ENCODE assay signal across 11 cellular contexts in the genomic region with DNA sequence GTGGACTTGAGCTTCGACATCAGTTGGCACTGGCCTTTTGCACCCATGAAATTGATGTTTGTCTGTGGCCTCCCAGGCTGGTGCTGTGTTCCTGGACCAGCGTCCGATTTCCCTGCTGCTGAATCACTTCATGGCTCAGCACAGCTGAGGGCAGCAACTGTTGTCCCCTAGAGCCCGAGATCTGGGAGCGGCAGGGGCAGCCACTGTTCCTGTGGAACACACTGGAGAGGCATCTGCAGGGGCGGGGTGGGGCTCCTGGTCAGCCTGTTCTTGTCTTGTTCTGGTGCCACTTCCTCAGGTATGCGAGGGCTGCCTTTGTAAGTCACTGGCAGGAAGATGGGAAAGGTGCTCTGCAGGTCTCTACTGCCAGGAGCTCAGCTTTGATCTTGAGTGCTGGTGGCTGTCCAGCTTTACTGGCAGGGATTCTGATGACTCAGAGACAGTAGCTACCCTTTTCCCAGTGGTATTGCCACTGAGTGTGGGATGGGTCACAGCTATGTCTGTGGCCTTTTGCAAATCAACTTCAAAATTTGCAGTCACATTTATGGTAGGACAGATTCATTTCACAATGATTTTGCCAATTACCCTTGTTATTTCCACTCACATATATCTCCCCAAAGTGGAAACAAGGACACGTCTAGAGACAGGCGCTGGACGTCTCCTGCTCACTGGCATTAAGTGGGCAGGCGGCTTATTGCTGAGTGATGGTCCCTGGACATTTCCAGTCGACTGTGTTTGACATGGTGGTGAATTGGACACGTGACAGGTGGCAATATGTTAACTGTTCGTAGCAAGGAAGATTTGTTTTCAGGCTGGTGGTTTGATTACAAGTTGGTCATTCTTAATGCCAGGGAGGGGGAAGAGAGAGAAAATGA. TPM values are rescaled to one million over a fixed set of nuclear protein-coding genes. Genes with fewer than 3 reads are reported as not detected.
DNase-seq lines count a peak whose midpoint lies in the region; ATAC-seq, FAIRE-seq and TF ChIP-seq lines count a peak whose summit lies in the region.
"Had no signal": no experiment of that assay in that cellular context is flagged by ENCODE, and none has a peak within 500 bp of the region (broad histone marks: within the 10 kb centered on the region; RNA-seq: fewer than 3 reads in every experiment).

No MANE protein-coding gene starts in this region.

- H3K27ac ChIP-seq in astrocyte (ENCODE audit: low read depth, low read length) (no peak overlapping the region), upper lobe of right lung (peak overlapping the region; percentile 30)
- H3K27ac ChIP-seq: HL-60 had no signal

- H3K27me3 ChIP-seq in astrocyte (ENCODE audit: insufficient read depth, low read length) (no peaks in the 10 kb centered on the region), upper lobe of right lung (no peaks in the 10 kb centered on the region)

- H3K9me3 ChIP-seq in astrocyte (ENCODE audit: insufficient read depth, low read depth, low read length) (no peaks in the 10 kb centered on the region), upper lobe of right lung (no peaks in the 10 kb centered on the region)

- H3K4me3 ChIP-seq in astrocyte (ENCODE audit: insufficient read depth, low read depth, low read length), result no peak overlapping the region
- H3K4me3 ChIP-seq in upper lobe of right lung, result no peak overlapping the region

- H2AFZ ChIP-seq in astrocyte (ENCODE audit: low read depth, low read length), result no peak overlapping the region

- no peak for FAIRE-seq in astrocyte (lab: Jason Lieb, UNC)

- no peak overlapping the region for H3K9ac ChIP-seq in astrocyte (ENCODE audit: low read length)

- no peaks in the 10 kb centered on the region for H3K27me3 Mint-ChIP-seq in natural killer cell treated with Interleukin-12 subunit alpha and Interleukin-12 subunit beta and Interleukin-15 and Interleukin-18, amount 100 ng/mL, for 72 hours
- H3K27me3 Mint-ChIP-seq in natural killer cell (ENCODE audit: low read depth in 2 of 2) (no peaks in the 10 kb centered on the region), astrocyte (ENCODE audit: low read depth, unreplicated experiment) (no peaks in the 10 kb centered on the region)

- peaks cover 10% of the 10 kb centered on the region for H3K4me1 ChIP-seq in astrocyte (ENCODE audit: insufficient read depth, low read length)
- H3K4me1 ChIP-seq in upper lobe of right lung, result peaks cover 16% of the 10 kb centered on the region

- H3K9me3 Mint-ChIP-seq in natural killer cell treated with Interleukin-12 subunit alpha and Interleukin-12 subunit beta and Interleukin-15 and Interleukin-18, amount 100 ng/mL, for 72 hours, result no peaks in the 10 kb centered on the region
- peaks cover 0 to 1% of the 10 kb centered on the region in 2 donors for H3K9me3 Mint-ChIP-seq in natural killer cell
- no peaks in the 10 kb centered on the region for H3K9me3 Mint-ChIP-seq in astrocyte (ENCODE audit: unreplicated experiment)
- H3K9me3 Mint-ChIP-seq: stimulated activated effector memory CD8-positive, alpha-beta T cell treated with anti-CD3 and anti-CD28 coated beads, Interleukin-12 subunit alpha, Interleukin-12 subunit beta, amount 100 ng/mL, for 72 hours had no signal

- ATAC-seq in natural killer cell treated with Interleukin-12 subunit alpha and Interleukin-12 subunit beta and Interleukin-15 and Interleukin-18, amount 100 ng/mL, for 72 hours, result no peak
- no peak for ATAC-seq in natural killer cell
- peak; percentile 79 for ATAC-seq in upper lobe of right lung

- peaks cover 45% of the 10 kb centered on the region for H3K79me2 ChIP-seq in astrocyte (ENCODE audit: insufficient read depth, low read length)

- H3K27ac Mint-ChIP-seq in natural killer cell treated with Interleukin-12 subunit alpha and Interleukin-12 subunit beta and Interleukin-15 and Interleukin-18, amount 100 ng/mL, for 72 hours, result no peak overlapping the region
- H3K27ac Mint-ChIP-seq in natural killer cell, result no peak overlapping the region
- H3K27ac Mint-ChIP-seq in astrocyte (ENCODE audit: unreplicated experiment), result peak overlapping the region; percentile 13
- H3K27ac Mint-ChIP-seq: stimulated activated effector memory CD8-positive, alpha-beta T cell treated with anti-CD3 and anti-CD28 coated beads, Interleukin-12 subunit alpha, Interleukin-12 subunit beta, amount 100 ng/mL, for 72 hours had no signal

- no peaks in the 10 kb centered on the region for H3K36me3 ChIP-seq in astrocyte (ENCODE audit: insufficient read depth, low read length)
- H3K36me3 ChIP-seq in upper lobe of right lung, result peaks cover 5% of the 10 kb centered on the region

- H3K4me2 ChIP-seq in astrocyte (ENCODE audit: low read length), result no peak overlapping the region

- intact Hi-C loops in natural killer cell (cut with micrococcal nuclease) (loop anchor here (5.0 kb wide), 1 partner anchor 37 kb away; no protein-coding TSS in a partner anchor), upper lobe of right lung (cut with DNase I) (no loop called here)

- H3K4me3 Mint-ChIP-seq in natural killer cell treated with Interleukin-12 subunit alpha and Interleukin-12 subunit beta and Interleukin-15 and Interleukin-18, amount 100 ng/mL, for 72 hours, result peak overlapping the region; percentile 21
- H3K4me3 Mint-ChIP-seq in natural killer cell (no peak overlapping the region), astrocyte (ENCODE audit: unreplicated experiment) (no peak overlapping the region)
- H3K4me3 Mint-ChIP-seq: stimulated activated effector memory CD8-positive, alpha-beta T cell treated with anti-CD3 and anti-CD28 coated beads, Interleukin-12 subunit alpha, Interleukin-12 subunit beta, amount 100 ng/mL, for 72 hours had no signal

- peaks cover 89% of the 10 kb centered on the region for H4K20me1 ChIP-seq in astrocyte (ENCODE audit: insufficient read depth, low read length)

- TF ChIP-seq CTCF in natural killer cell (IDR thresholded peaks at IDR 0.05) (no peak), astrocyte (IDR thresholded peaks at IDR 0.05; ENCODE audit: insufficient read depth, low read depth, low read length) (no peak), upper lobe of right lung (IDR thresholded peaks at IDR 0.05) (no peak)

- H3K4me1 Mint-ChIP-seq in natural killer cell treated with Interleukin-12 subunit alpha and Interleukin-12 subunit beta and Interleukin-15 and Interleukin-18, amount 100 ng/mL, for 72 hours (ENCODE audit: low read depth in 2 of 2), result peaks cover 23 to 32% of the 10 kb centered on the region in 2 donors
- peaks cover 23 to 38% of the 10 kb centered on the region in 2 donors for H3K4me1 Mint-ChIP-seq in natural killer cell
- H3K4me1 Mint-ChIP-seq in astrocyte (ENCODE audit: low read depth, unreplicated experiment), result peaks cover 15% of the 10 kb centered on the region

- peaks cover 3% of the 10 kb centered on the region for H3K36me3 Mint-ChIP-seq in natural killer cell treated with Interleukin-12 subunit alpha and Interleukin-12 subunit beta and Interleukin-15 and Interleukin-18, amount 100 ng/mL, for 72 hours
- H3K36me3 Mint-ChIP-seq in natural killer cell, result no peaks in the 10 kb centered on the region
- H3K36me3 Mint-ChIP-seq in astrocyte (ENCODE audit: low read depth, unreplicated experiment), result peaks cover 9% of the 10 kb centered on the region

- peak; percentile 54 for DNase-seq in natural killer cell treated with Interleukin-12 subunit alpha and Interleukin-12 subunit beta and Interleukin-15 and Interleukin-18, amount 100 ng/mL, for 72 hours (ENCODE audit: low spot score)
- DNase-seq in natural killer cell (no peak), astrocyte (ENCODE audit: low read depth) (peak; percentile 26), islet precursor cell (peak; percentile 89), upper lobe of right lung (peak; percentile 80), DMS79 (lab: John Stamatoyannopoulos, UW) (no peak), NCI-H510A (lab: John Stamatoyannopoulos, UW) (no peak)
- DNase-seq in activated naive CD4-positive, alpha-beta T cell (lab: John Stamatoyannopoulos, UW), result no peak
- DNase-seq: NCI-H526 had no signal

RNA-seq across cellular contexts. Expression of a gene that starts 15.3 kb away (rescaled TPM):
- total RNA-seq in natural killer cell treated with Interleukin-12 subunit alpha and Interleukin-12 subunit beta and Interleukin-15 and Interleukin-18, amount 100 ng/mL, for 72 hours, result 100 to 1,000 TPM in 1 of 2 donors, 10 to 100 TPM in 1; 66.8 to 115 TPM
- 10 to 100 TPM; 39.5 to 45.7 (median 42.3) TPM for total RNA-seq in natural killer cell
- total RNA-seq in astrocyte, result 34.7 and 35.6 TPM in 2 replicates
- 86.0 TPM for total RNA-seq in upper lobe of right lung

Comparison
In these comparisons a context has a peak if more than half of its experiments do, and no peak if none do; other contexts are left out.
1. DNase-seq: peak in natural killer cell treated with Interleukin-12 subunit alpha and Interleukin-12 subunit beta and Interleukin-15 and Interleukin-18, amount 100 ng/mL, for 72 hours (single experiment), astrocyte (single experiment), islet precursor cell (single experiment) and upper lobe of right lung (single experiment); none in natural killer cell (single experiment), DMS79 (single experiment), NCI-H510A (single experiment) and activated naive CD4-positive, alpha-beta T cell (0 of 4).